24 cellular contexts compared by ENCODE assay signal in genomic region chr15:79294075-79294474, GRCh38. TPM values are rescaled to one million over a fixed set of nuclear protein-coding genes. Genes with fewer than 3 reads are reported as not detected.
A peak's percentile ranks its signal among the peaks of the same experiment; 100 is the strongest.
DNase-seq lines count a peak whose midpoint lies in the region; ATAC-seq, FAIRE-seq and TF ChIP-seq lines count a peak whose summit lies in the region.
"Had no signal": no experiment of that assay in that cellular context is flagged by ENCODE, and none has a peak within 500 bp of the region (broad histone marks: within the 10 kb centered on the region; RNA-seq: fewer than 3 reads in every experiment).

No MANE protein-coding gene starts in this region.

- H3K4me1 Mint-ChIP-seq in WTC11 (no peaks in the 10 kb centered on the region), neural progenitor cell (peaks cover 5% of the 10 kb centered on the region)
- H3K4me1 Mint-ChIP-seq in activated CD4-positive, alpha-beta memory T cell treated with anti-CD3 and anti-CD28 coated beads, Interleukin-2, amount 10 ng/mL, durations not matched to agents 7 days and 5 days: no peaks in the 10 kb centered on the region
- H3K4me1 Mint-ChIP-seq: H9 had no signal

- WGBS in HepG2 (ENCODE audit: low lambda C conversion rate): 0% methylated on average over 1 of the region's 7 CpGs
- 63% methylated on average over 5 of the region's 7 CpGs for WGBS in right lobe of liver (ENCODE audit: insufficient coverage, low coverage, low lambda C conversion rate, missing lambda C conversion rate)

- POLR2A ChIA-PET in HepG2 (lab: Yijun Ruan, JAX): no interaction called here
- POLR2A ChIA-PET in WTC11 (lab: Charles Lee): no interaction called here
- POLR2A ChIA-PET in activated CD4-positive, alpha-beta memory T cell treated with anti-CD3 and anti-CD28 coated beads, Interleukin-2, amount 10 ng/mL, durations not matched to agents 7 days and 5 days (lab: Charles Lee): no interaction called here

- ATAC-seq in HepG2: no peak
- ATAC-seq in right lobe of liver: no peak
- ATAC-seq in WTC11: no peak
- ATAC-seq: GM12878 had no signal

- H3K27ac ChIP-seq in HepG2 (ENCODE audit: extremely low read length, insufficient read depth, low read length) (no peak overlapping the region), right lobe of liver (no peak overlapping the region), neural progenitor cell (no peak overlapping the region)

- no peak for FAIRE-seq in HepG2 (lab: Jason Lieb, UNC)
- FAIRE-seq: GM12878, H1 had no signal

- no peak overlapping the region for H3K4me3 ChIP-seq in HepG2 (replicated peaks in 1 of 3; ENCODE audit: insufficient read depth in 1 of 3, low read depth in 2 of 3, low read length in 3 of 3)
- H3K4me3 ChIP-seq in right lobe of liver: no peak overlapping the region
- no peak overlapping the region for H3K4me3 ChIP-seq in neural progenitor cell
- H3K4me3 ChIP-seq: GM12878 had no signal

- H3K4me2 ChIP-seq in HepG2 (ENCODE audit: low read depth, low read length) (no peak overlapping the region), neural progenitor cell (no peak overlapping the region)

- H3K4me3 Mint-ChIP-seq in WTC11: no peak overlapping the region
- H3K4me3 Mint-ChIP-seq in neural progenitor cell: no peak overlapping the region
- H3K4me3 Mint-ChIP-seq in activated CD4-positive, alpha-beta memory T cell treated with anti-CD3 and anti-CD28 coated beads, Interleukin-2, amount 10 ng/mL, durations not matched to agents 7 days and 5 days: no peak overlapping the region
- H3K4me3 Mint-ChIP-seq: CD4-positive, CD25-positive, alpha-beta regulatory T cell; CD8-positive, alpha-beta memory T cell; H9 had no signal

- peaks cover 7% of the 10 kb centered on the region for H3K9me3 Mint-ChIP-seq in WTC11
- no peaks in the 10 kb centered on the region for H3K9me3 Mint-ChIP-seq in neural progenitor cell
- H3K9me3 Mint-ChIP-seq in activated CD4-positive, alpha-beta memory T cell treated with anti-CD3 and anti-CD28 coated beads, Interleukin-2, amount 10 ng/mL, durations not matched to agents 7 days and 5 days: no peaks in the 10 kb centered on the region
- H3K9me3 Mint-ChIP-seq: CD8-positive, alpha-beta memory T cell; H9 had no signal

- CTCF ChIA-PET in HepG2 (lab: Yijun Ruan, JAX; ENCODE audit: low intra/inter-chr PET ratio, low total read pairs) (no interaction called here), WTC11 (lab: Charles Lee) (interaction anchor here (0.9 to 1.0 kb wide), 2 partner anchors 46 to 109 kb away, joined by 3 read pairs; no protein-coding TSS in a partner anchor)
- CTCF ChIA-PET in activated CD4-positive, alpha-beta memory T cell treated with anti-CD3 and anti-CD28 coated beads, Interleukin-2, amount 10 ng/mL, durations not matched to agents 7 days and 5 days (lab: Charles Lee): no interaction called here

- no peaks in the 10 kb centered on the region for H3K79me2 ChIP-seq in HepG2 (ENCODE audit: insufficient read depth, low read length)
- no peaks in the 10 kb centered on the region for H3K79me2 ChIP-seq in neural progenitor cell (ENCODE audit: low read depth)

- H3F3A ChIP-seq in neural progenitor cell (ENCODE audit: low read depth): no peaks in the 10 kb centered on the region

- H3K36me3 ChIP-seq in HepG2 (replicated peaks in 1 of 2; ENCODE audit: control insufficient read depth in 1 of 2, insufficient read depth in 2 of 2, low read length in 2 of 2) (no peaks in the 10 kb centered on the region), right lobe of liver (no peaks in the 10 kb centered on the region), neural progenitor cell (no peaks in the 10 kb centered on the region)
- H3K36me3 ChIP-seq: BE2C had no signal

- no peak overlapping the region for H2AFZ ChIP-seq in HepG2 (ENCODE audit: low read length)
- H2AFZ ChIP-seq in neural progenitor cell (replicated peaks): no peak overlapping the region

- H3K4me1 ChIP-seq in HepG2 (ENCODE audit: insufficient read depth, low read length) (no peaks in the 10 kb centered on the region), right lobe of liver (no peaks in the 10 kb centered on the region), neural progenitor cell (no peaks in the 10 kb centered on the region)
- H3K4me1 ChIP-seq: BE2C had no signal

- H4K20me1 ChIP-seq in HepG2 (ENCODE audit: insufficient read depth, low read length): no peaks in the 10 kb centered on the region
- H4K20me1 ChIP-seq in neural progenitor cell (ENCODE audit: low read depth): no peaks in the 10 kb centered on the region

- no peak for TF ChIP-seq RAD21 in HepG2 (CRISPR knock-in tag; IDR thresholded peaks at IDR 0.05)

- DNase-seq in HepG2 (ENCODE audit: low spot score): no peak
- DNase-seq in right lobe of liver: no peak
- DNase-seq in WTC11 (ENCODE audit: low spot score): peak; percentile 13
- peak; percentile 26 for DNase-seq in iPS-NIHi7 (ENCODE audit: extremely low spot score)
- DNase-seq in neural progenitor cell (ENCODE audit: low spot score): peak; percentile 20
- DNase-seq in activated CD4-positive, alpha-beta memory T cell treated with anti-CD3 and anti-CD28 coated beads, Interleukin-2, amount 10 ng/mL, durations not matched to agents 7 days and 5 days: no peak
- no peak for DNase-seq in NCI-H774 (lab: John Stamatoyannopoulos, UW)
- no peak for DNase-seq in stimulated activated CD4-positive, alpha-beta T cell treated with anti-CD3 and anti-CD28 coated beads, Interleukin-2, amount 100 ng/mL, for 24 hours
- DNase-seq: ACHN; BE2C; C1 segment of cervical spinal cord; CD4-positive, CD25-positive, alpha-beta regulatory T cell; CD8-positive, alpha-beta memory T cell; COR-L47; DMS 273 treated with DMSO at 0.1 percent for 48 hours; DMS53; DND-41; EL; H9 had no signal

- H3K27ac Mint-ChIP-seq in WTC11: no peak overlapping the region
- H3K27ac Mint-ChIP-seq in neural progenitor cell: no peak overlapping the region
- H3K27ac Mint-ChIP-seq in activated CD4-positive, alpha-beta memory T cell treated with anti-CD3 and anti-CD28 coated beads, Interleukin-2, amount 10 ng/mL, durations not matched to agents 7 days and 5 days: no peak overlapping the region
- H3K27ac Mint-ChIP-seq: CD4-positive, CD25-positive, alpha-beta regulatory T cell; CD8-positive, alpha-beta memory T cell; H9 had no signal

- no peaks in the 10 kb centered on the region for H3K9me3 ChIP-seq in HepG2 (ENCODE audit: low read length)
- H3K9me3 ChIP-seq in right lobe of liver: no peaks in the 10 kb centered on the region
- no peaks in the 10 kb centered on the region for H3K9me3 ChIP-seq in neural progenitor cell (ENCODE audit: low read depth)
- H3K9me3 ChIP-seq: BE2C had no signal

- TF ChIP-seq CTCF in HepG2 (CRISPR knock-in tag; IDR thresholded peaks at IDR 0.05) (no peak), right lobe of liver (IDR thresholded peaks at IDR 0.05) (no peak), WTC11 (IDR thresholded peaks at IDR 0.05) (no peak), neural progenitor cell (IDR thresholded peaks at IDR 0.05) (no peak)

- BruUV-seq in HepG2 (replicated peaks; lab: Mats Ljungman, UMichigan): no TSS peak

- intact Hi-C loops in HepG2 (cut with micrococcal nuclease; ENCODE audit: unreplicated experiment) (no loop called here), right lobe of liver (cut with DNase I) (no loop called here)

- in situ Hi-C loops in HepG2 (cut with HindIII; ENCODE audit: extremely low pct_ligation_motif_present, low pct_unique_long_range_greater_than_20kb): no loop called here

- H3K36me3 Mint-ChIP-seq in WTC11: no peaks in the 10 kb centered on the region
- H3K36me3 Mint-ChIP-seq in neural progenitor cell: no peaks in the 10 kb centered on the region
- H3K36me3 Mint-ChIP-seq in activated CD4-positive, alpha-beta memory T cell treated with anti-CD3 and anti-CD28 coated beads, Interleukin-2, amount 10 ng/mL, durations not matched to agents 7 days and 5 days (ENCODE audit: low read depth): no peaks in the 10 kb centered on the region
- H3K36me3 Mint-ChIP-seq: CD4-positive, CD25-positive, alpha-beta regulatory T cell; CD8-positive, alpha-beta memory T cell had no signal

- H3K27me3 ChIP-seq in HepG2 (ENCODE audit: control insufficient read depth in 1 of 2, insufficient read depth in 2 of 2, low read length in 2 of 2) (peaks cover 0 to 19% of the 10 kb centered on the region in 2 experiments; a peak in 2 of 5 replicates), right lobe of liver (no peaks in the 10 kb centered on the region), neural progenitor cell (peaks cover 63% of the 10 kb centered on the region)
- H3K27me3 ChIP-seq: BE2C had no signal

- H3K27me3 Mint-ChIP-seq in WTC11 (ENCODE audit: low read depth) (peaks cover 33% of the 10 kb centered on the region), neural progenitor cell (ENCODE audit: insufficient read depth, low read depth) (peaks cover 3% of the 10 kb centered on the region)
- H3K27me3 Mint-ChIP-seq in activated CD4-positive, alpha-beta memory T cell treated with anti-CD3 and anti-CD28 coated beads, Interleukin-2, amount 10 ng/mL, durations not matched to agents 7 days and 5 days: peaks cover 22% of the 10 kb centered on the region

- no peak for TF ChIP-seq EP300 in HepG2 (IDR thresholded peaks at IDR 0.05; ENCODE audit: low read depth in 2 of 2, low read length in 2 of 2)
- TF ChIP-seq EP300 in HepG2 (CRISPR knock-in tag; IDR thresholded peaks at IDR 0.05; ENCODE audit: borderline replicate concordance): no peak

- no peak for TF ChIP-seq POLR2A in HepG2 (IDR thresholded peaks at IDR 0.05; ENCODE audit: insufficient read depth in 1 of 2, low read depth in 2 of 2, low read length in 2 of 2)
- no peak for TF ChIP-seq POLR2A in right lobe of liver (IDR thresholded peaks at IDR 0.05)

- H3K9ac ChIP-seq in HepG2 (ENCODE audit: insufficient read depth, low read depth, low read length) (no peak overlapping the region), neural progenitor cell (no peak overlapping the region)

RNA-seq across cellular contexts. Expression of gene ANKRD34C, which starts 11.6 kb away (rescaled TPM):
- not detected in 2 replicates for total RNA-seq in HepG2 (2016; rRNA removed; fragmentation: Illumina TruSeq; extraction: Trizol)
- total RNA-seq in HepG2 (2016; cell fraction: cytosol; rRNA removed; fragmentation: Illumina TruSeq; extraction: Trizol; ENCODE audit: low read depth): not detected in 2 replicates
- total RNA-seq in HepG2 (2016; cell fraction: insoluble cytoplasmic fraction; rRNA removed; fragmentation: Illumina TruSeq; extraction: Trizol): not detected in 2 replicates
- total RNA-seq in HepG2 (2016; cell fraction: membrane; rRNA removed; fragmentation: Illumina TruSeq; extraction: Trizol): not detected in 2 replicates
- total RNA-seq in HepG2 (2016; cell fraction: nucleus; rRNA removed; fragmentation: Illumina TruSeq; extraction: Trizol): not detected in 2 replicates
- not detected in 2 replicates for polyA plus RNA-seq in HepG2 (2011; rRNA removed)
- not detected in 2 replicates for polyA plus RNA-seq in HepG2 (2011; cell fraction: cytosol; rRNA removed)
- not detected in 2 replicates for polyA plus RNA-seq in HepG2 (2011; cell fraction: nucleus; rRNA removed)
- not detected in 2 replicates for polyA plus RNA-seq in HepG2 (2012)
- not detected in 2 replicates for polyA plus RNA-seq in HepG2 (2016; cell fraction: cytosol; fragmentation: Illumina TruSeq; extraction: Trizol; ENCODE audit: low read depth)
- not detected in 2 replicates for polyA plus RNA-seq in HepG2 (2016; cell fraction: insoluble cytoplasmic fraction; fragmentation: Illumina TruSeq; extraction: Trizol; ENCODE audit: low read depth)
- polyA plus RNA-seq in HepG2 (2016; cell fraction: membrane; fragmentation: Illumina TruSeq; extraction: Trizol; ENCODE audit: low read depth): not detected in 2 replicates
- polyA plus RNA-seq in HepG2 (2016; cell fraction: nucleus; fragmentation: Illumina TruSeq; extraction: Trizol; ENCODE audit: insufficient read depth, low read depth): not detected in 2 replicates
- not detected in 2 replicates for polyA minus RNA-seq in HepG2 (2011; rRNA and poly(A)+ RNA removed; ENCODE audit: low replicate concordance)
- polyA minus RNA-seq in HepG2 (2011; cell fraction: cytosol; rRNA and poly(A)+ RNA removed): not detected in 2 replicates
- not detected in 2 replicates for polyA minus RNA-seq in HepG2 (2011; cell fraction: nucleus; rRNA and poly(A)+ RNA removed)
- total RNA-seq in right lobe of liver: not detected
- not detected in 3 replicates for total RNA-seq in WTC11 (2021)
- not detected in 2 replicates for total RNA-seq in neural progenitor cell (ENCODE audit: low replicate concordance)
- not detected for total RNA-seq in activated CD4-positive, alpha-beta memory T cell treated with anti-CD3 and anti-CD28 coated beads, Interleukin-2, amount 10 ng/mL, durations not matched to agents 7 days and 5 days
- total RNA-seq: A172; CD4-positive, CD25-positive, alpha-beta regulatory T cell; CD8-positive, alpha-beta memory T cell; G401; GM12878; H1; H9; HT-29 had no signal
- polyA plus RNA-seq: CD4-positive, CD25-positive, alpha-beta regulatory T cell; CD8-positive, alpha-beta memory T cell had no signal

RNA-seq across cellular contexts. Expression of gene TMED3, which starts 16.8 kb away (rescaled TPM):
- 76.4 and 125 TPM in 2 replicates for total RNA-seq in HepG2 (2016; rRNA removed; fragmentation: Illumina TruSeq; extraction: Trizol)
- total RNA-seq in HepG2 (2016; cell fraction: cytosol; rRNA removed; fragmentation: Illumina TruSeq; extraction: Trizol; ENCODE audit: low read depth): 136 and 156 TPM in 2 replicates
- total RNA-seq in HepG2 (2016; cell fraction: insoluble cytoplasmic fraction; rRNA removed; fragmentation: Illumina TruSeq; extraction: Trizol): 75.1 and 131 TPM in 2 replicates
- total RNA-seq in HepG2 (2016; cell fraction: membrane; rRNA removed; fragmentation: Illumina TruSeq; extraction: Trizol): 152 and 163 TPM in 2 replicates
- total RNA-seq in HepG2 (2016; cell fraction: nucleus; rRNA removed; fragmentation: Illumina TruSeq; extraction: Trizol): 86.2 and 101 TPM in 2 replicates
- 142 and 155 TPM in 2 replicates for polyA plus RNA-seq in HepG2 (2011; rRNA removed)
- polyA plus RNA-seq in HepG2 (2011; cell fraction: cytosol; rRNA removed): 174 and 226 TPM in 2 replicates
- polyA plus RNA-seq in HepG2 (2011; cell fraction: nucleus; rRNA removed): 59.6 and 64.5 TPM in 2 replicates
- 60.4 and 68.2 TPM in 2 replicates for polyA plus RNA-seq in HepG2 (2012)
- polyA plus RNA-seq in HepG2 (2016; cell fraction: cytosol; fragmentation: Illumina TruSeq; extraction: Trizol; ENCODE audit: low read depth): 123 and 154 TPM in 2 replicates
- polyA plus RNA-seq in HepG2 (2016; cell fraction: insoluble cytoplasmic fraction; fragmentation: Illumina TruSeq; extraction: Trizol; ENCODE audit: low read depth): 63.3 and 64.2 TPM in 2 replicates
- polyA plus RNA-seq in HepG2 (2016; cell fraction: membrane; fragmentation: Illumina TruSeq; extraction: Trizol; ENCODE audit: low read depth): 115 and 137 TPM in 2 replicates
- polyA plus RNA-seq in HepG2 (2016; cell fraction: nucleus; fragmentation: Illumina TruSeq; extraction: Trizol; ENCODE audit: insufficient read depth, low read depth): 123 and 140 TPM in 2 replicates
- 133 and 139 TPM in 2 replicates for polyA minus RNA-seq in HepG2 (2011; rRNA and poly(A)+ RNA removed; ENCODE audit: low replicate concordance)
- 38.0 and 45.9 TPM in 2 replicates for polyA minus RNA-seq in HepG2 (2011; cell fraction: cytosol; rRNA and poly(A)+ RNA removed)
- polyA minus RNA-seq in HepG2 (2011; cell fraction: nucleus; rRNA and poly(A)+ RNA removed): 37.9 and 46.4 TPM in 2 replicates
- total RNA-seq in right lobe of liver: 10 to 100 TPM in 2 of 6 experiments, 1 to 10 TPM in 4; 5.5 to 15.2 (median 8.1) TPM
- total RNA-seq in WTC11 (2021): 50.9 to 53.5 TPM (median 51.2 TPM) in 3 replicates
- total RNA-seq in neural progenitor cell (ENCODE audit: low replicate concordance): 28.5 and 48.6 TPM in 2 replicates
- total RNA-seq in activated CD4-positive, alpha-beta memory T cell treated with anti-CD3 and anti-CD28 coated beads, Interleukin-2, amount 10 ng/mL, durations not matched to agents 7 days and 5 days: 10 to 100 TPM; 34.8 to 35.9 TPM

Comparison
In these comparisons a context has a peak if more than half of its experiments do, and no peak if none do; other contexts are left out.
1. DNase-seq: peak in WTC11 (single experiment), iPS-NIHi7 (single experiment) and neural progenitor cell (single experiment); none in HepG2 (single experiment), right lobe of liver (0 of 3), activated CD4-positive, alpha-beta memory T cell treated with anti-CD3 and anti-CD28 coated beads, Interleukin-2, amount 10 ng/mL, durations not matched to agents 7 days and 5 days (single experiment), NCI-H774 (single experiment) and stimulated activated CD4-positive, alpha-beta T cell treated with anti-CD3 and anti-CD28 coated beads, Interleukin-2, amount 100 ng/mL, for 24 hours (0 of 2).